In genomic region chr17:74430706-74431567, GRCh38 we compare ENCODE assay signal across 1 cellular context.
A peak's percentile ranks its signal among the peaks of the same experiment; 100 is the strongest.
TF ChIP-seq lines count a peak whose summit lies in the region.

No MANE protein-coding gene starts in this region.

TF ChIP-seq in K562, 482 proteins besides CTCF, POLR2A, EP300 and RAD21 (continued from another document and continues in another):
- TF ChIP-seq CEBPZ (IDR thresholded peaks at IDR 0.05; ENCODE audit: borderline replicate concordance, low read depth, low read length) (no peak), THAP12 (CRISPR knock-in tag; IDR thresholded peaks at IDR 0.05) (no peak), ZFP36 (IDR thresholded peaks at IDR 0.05; ENCODE audit: low read depth, low read length, partially characterized antibody) (no peak), ZNF431 (CRISPR knock-in tag; IDR thresholded peaks at IDR 0.05) (no peak), ZNF586 (CRISPR knock-in tag; conservative IDR thresholded peaks at IDR 0.05) (no peak), PRDM10 (IDR thresholded peaks at IDR 0.05; ENCODE audit: partially characterized antibody) (no peak), SMARCA5 (IDR thresholded peaks at IDR 0.05) (no peak), STAT5B (CRISPR knock-in tag; IDR thresholded peaks at IDR 0.05) (no peak), ZNF140 (CRISPR knock-in tag; IDR thresholded peaks at IDR 0.05) (no peak), FUS (optimal IDR thresholded peaks at IDR 0.05; ENCODE audit: low read depth, low read length) (no peak), TAF15 (IDR thresholded peaks at IDR 0.05; ENCODE audit: low read depth, low read length) (no peak), TOE1 (IDR thresholded peaks at IDR 0.05; ENCODE audit: borderline replicate concordance) (no peak), TOE1 (CRISPR knock-in tag; IDR thresholded peaks at IDR 0.05; ENCODE audit: borderline replicate concordance, low read depth) (no peak), MXD1 (CRISPR knock-in tag; IDR thresholded peaks at IDR 0.05; ENCODE audit: borderline replicate concordance, poor library complexity, severe bottlenecking) (no peak), KLF16 (IDR thresholded peaks at IDR 0.05) (peak; percentile 38; the same call in 1 of the 2 replicates), DNMT1 (IDR thresholded peaks at IDR 0.05) (no peak), FOSL1 (tag; conservative IDR thresholded peaks at IDR 0.05) (peak; percentile 94), ELF2 (CRISPR knock-in tag; IDR thresholded peaks at IDR 0.05) (no peak), ZNF239 (CRISPR knock-in tag; IDR thresholded peaks at IDR 0.05) (no peak), YBX1 (IDR thresholded peaks at IDR 0.05) (no peak), ETV1 (tag; conservative IDR thresholded peaks at IDR 0.05; ENCODE audit: low read depth) (no peak), PHF8 (IDR thresholded peaks at IDR 0.05; ENCODE audit: borderline replicate concordance, low read length) (peak; percentile 45; the same call in 1 of the 2 replicates), NR2F6 (CRISPR knock-in tag; IDR thresholded peaks at IDR 0.05) (no peak), ZNF57 (CRISPR knock-in tag; IDR thresholded peaks at IDR 0.05) (no peak), BHLHE40 (IDR thresholded peaks at IDR 0.05; ENCODE audit: low read length) (peak; percentile 88), NFE2L1 (tag; IDR thresholded peaks at IDR 0.05; ENCODE audit: borderline replicate concordance, low read depth) (no peak), ZNF551 (CRISPR knock-in tag; IDR thresholded peaks at IDR 0.05) (no peak), HNRNPL (IDR thresholded peaks at IDR 0.05; ENCODE audit: low read depth, low read length) (no peak), KAT8 (IDR thresholded peaks at IDR 0.05; ENCODE audit: low read depth) (no peak), LCOR (CRISPR knock-in tag; IDR thresholded peaks at IDR 0.05) (no peak), ZNF384 (IDR thresholded peaks at IDR 0.05; ENCODE audit: low read depth, low read length) (no peak), NBN (IDR thresholded peaks at IDR 0.05; ENCODE audit: low read depth) (no peak), XRCC4 (IDR thresholded peaks at IDR 0.05; ENCODE audit: extremely low read depth, insufficient read depth, insufficient read length) (no peak), MEIS2 (IDR thresholded peaks at IDR 0.05; ENCODE audit: partially characterized antibody) (no peak), HOXB6 (CRISPR knock-in tag; IDR thresholded peaks at IDR 0.05; ENCODE audit: borderline replicate concordance) (no peak), HNRNPUL1 (IDR thresholded peaks at IDR 0.05; ENCODE audit: low read length) (no peak), HNRNPLL (IDR thresholded peaks at IDR 0.05; ENCODE audit: low read depth, low read length, poor library complexity, severe bottlenecking) (peak; percentile 68), NFXL1 (CRISPR knock-in tag; IDR thresholded peaks at IDR 0.05) (no peak), MCM2 (IDR thresholded peaks at IDR 0.05; ENCODE audit: low read depth) (no peak), NR2C2 (CRISPR knock-in tag; IDR thresholded peaks at IDR 0.05) (no peak), NR2C2 (tag; IDR thresholded peaks at IDR 0.05) (no peak), CAMTA2 (CRISPR knock-in tag; conservative IDR thresholded peaks at IDR 0.05) (no peak), CEBPG (CRISPR knock-in tag; IDR thresholded peaks at IDR 0.05) (peak; percentile 43; the same call in 1 of the 2 replicates), CEBPG (tag; conservative IDR thresholded peaks at IDR 0.05 in 1 of 2, IDR thresholded peaks at IDR 0.05 in 1 of 2) (0 out of 4 replicates have a peak, but pooled peaks of 1 of the 2 experiments have one; percentile 47), SMAD2 (IDR thresholded peaks at IDR 0.05; ENCODE audit: low read depth, low read length) (no peak), KAT2B (IDR thresholded peaks at IDR 0.05; ENCODE audit: low read depth, low read length) (no peak)
- TF ChIP-seq, protein P1, sequence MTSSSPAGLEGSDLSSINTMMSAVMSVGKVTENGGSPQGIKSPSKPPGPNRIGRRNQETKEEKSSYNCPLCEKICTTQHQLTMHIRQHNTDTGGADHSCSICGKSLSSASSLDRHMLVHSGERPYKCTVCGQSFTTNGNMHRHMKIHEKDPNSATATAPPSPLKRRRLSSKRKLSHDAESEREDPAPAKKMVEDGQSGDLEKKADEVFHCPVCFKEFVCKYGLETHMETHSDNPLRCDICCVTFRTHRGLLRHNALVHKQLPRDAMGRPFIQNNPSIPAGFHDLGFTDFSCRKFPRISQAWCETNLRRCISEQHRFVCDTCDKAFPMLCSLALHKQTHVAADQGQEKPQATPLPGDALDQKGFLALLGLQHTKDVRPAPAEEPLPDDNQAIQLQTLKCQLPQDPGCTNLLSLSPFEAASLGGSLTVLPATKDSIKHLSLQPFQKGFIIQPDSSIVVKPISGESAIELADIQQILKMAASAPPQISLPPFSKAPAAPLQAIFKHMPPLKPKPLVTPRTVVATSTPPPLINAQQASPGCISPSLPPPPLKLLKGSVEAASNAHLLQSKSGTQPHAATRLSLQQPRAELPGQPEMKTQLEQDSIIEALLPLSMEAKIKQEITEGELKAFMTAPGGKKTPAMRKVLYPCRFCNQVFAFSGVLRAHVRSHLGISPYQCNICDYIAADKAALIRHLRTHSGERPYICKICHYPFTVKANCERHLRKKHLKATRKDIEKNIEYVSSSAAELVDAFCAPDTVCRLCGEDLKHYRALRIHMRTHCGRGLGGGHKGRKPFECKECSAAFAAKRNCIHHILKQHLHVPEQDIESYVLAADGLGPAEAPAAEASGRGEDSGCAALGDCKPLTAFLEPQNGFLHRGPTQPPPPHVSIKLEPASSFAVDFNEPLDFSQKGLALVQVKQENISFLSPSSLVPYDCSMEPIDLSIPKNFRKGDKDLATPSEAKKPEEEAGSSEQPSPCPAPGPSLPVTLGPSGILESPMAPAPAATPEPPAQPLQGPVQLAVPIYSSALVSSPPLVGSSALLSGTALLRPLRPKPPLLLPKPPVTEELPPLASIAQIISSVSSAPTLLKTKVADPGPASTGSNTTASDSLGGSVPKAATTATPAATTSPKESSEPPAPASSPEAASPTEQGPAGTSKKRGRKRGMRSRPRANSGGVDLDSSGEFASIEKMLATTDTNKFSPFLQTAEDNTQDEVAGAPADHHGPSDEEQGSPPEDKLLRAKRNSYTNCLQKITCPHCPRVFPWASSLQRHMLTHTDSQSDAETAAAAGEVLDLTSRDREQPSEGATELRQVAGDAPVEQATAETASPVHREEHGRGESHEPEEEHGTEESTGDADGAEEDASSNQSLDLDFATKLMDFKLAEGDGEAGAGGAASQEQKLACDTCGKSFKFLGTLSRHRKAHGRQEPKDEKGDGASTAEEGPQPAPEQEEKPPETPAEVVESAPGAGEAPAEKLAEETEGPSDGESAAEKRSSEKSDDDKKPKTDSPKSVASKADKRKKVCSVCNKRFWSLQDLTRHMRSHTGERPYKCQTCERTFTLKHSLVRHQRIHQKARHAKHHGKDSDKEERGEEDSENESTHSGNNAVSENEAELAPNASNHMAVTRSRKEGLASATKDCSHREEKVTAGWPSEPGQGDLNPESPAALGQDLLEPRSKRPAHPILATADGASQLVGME (CRISPR knock-in tag; IDR thresholded peaks at IDR 0.05) = no peak
- TF ChIP-seq, protein P2, sequence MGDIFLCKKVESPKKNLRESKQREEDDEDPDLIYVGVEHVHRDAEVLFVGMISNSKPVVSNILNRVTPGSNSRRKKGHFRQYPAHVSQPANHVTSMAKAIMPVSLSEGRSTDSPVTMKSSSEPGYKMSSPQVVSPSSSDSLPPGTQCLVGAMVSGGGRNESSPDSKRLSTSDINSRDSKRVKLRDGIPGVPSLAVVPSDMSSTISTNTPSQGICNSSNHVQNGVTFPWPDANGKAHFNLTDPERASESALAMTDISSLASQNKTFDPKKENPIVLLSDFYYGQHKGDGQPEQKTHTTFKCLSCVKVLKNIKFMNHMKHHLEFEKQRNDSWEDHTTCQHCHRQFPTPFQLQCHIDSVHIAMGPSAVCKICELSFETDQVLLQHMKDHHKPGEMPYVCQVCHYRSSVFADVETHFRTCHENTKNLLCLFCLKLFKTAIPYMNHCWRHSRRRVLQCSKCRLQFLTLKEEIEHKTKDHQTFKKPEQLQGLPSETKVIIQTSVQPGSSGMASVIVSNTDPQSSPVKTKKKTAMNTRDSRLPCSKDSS (IDR thresholded peaks at IDR 0.05; ENCODE audit: low read depth, partially characterized antibody) = no peak
- TF ChIP-seq, protein P3, sequence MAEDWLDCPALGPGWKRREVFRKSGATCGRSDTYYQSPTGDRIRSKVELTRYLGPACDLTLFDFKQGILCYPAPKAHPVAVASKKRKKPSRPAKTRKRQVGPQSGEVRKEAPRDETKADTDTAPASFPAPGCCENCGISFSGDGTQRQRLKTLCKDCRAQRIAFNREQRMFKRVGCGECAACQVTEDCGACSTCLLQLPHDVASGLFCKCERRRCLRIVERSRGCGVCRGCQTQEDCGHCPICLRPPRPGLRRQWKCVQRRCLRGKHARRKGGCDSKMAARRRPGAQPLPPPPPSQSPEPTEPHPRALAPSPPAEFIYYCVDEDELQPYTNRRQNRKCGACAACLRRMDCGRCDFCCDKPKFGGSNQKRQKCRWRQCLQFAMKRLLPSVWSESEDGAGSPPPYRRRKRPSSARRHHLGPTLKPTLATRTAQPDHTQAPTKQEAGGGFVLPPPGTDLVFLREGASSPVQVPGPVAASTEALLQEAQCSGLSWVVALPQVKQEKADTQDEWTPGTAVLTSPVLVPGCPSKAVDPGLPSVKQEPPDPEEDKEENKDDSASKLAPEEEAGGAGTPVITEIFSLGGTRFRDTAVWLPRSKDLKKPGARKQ (CRISPR knock-in tag; IDR thresholded peaks at IDR 0.05) = no peak
